19 cellular contexts compared by ENCODE assay signal in genomic region chr20:9506964-9507369, GRCh38. TPM values are rescaled to one million over a fixed set of nuclear protein-coding genes. Genes with fewer than 3 reads are reported as not detected.
DNase-seq lines count a peak whose midpoint lies in the region; ATAC-seq and TF ChIP-seq lines count a peak whose summit lies in the region.
"Had no signal": no experiment of that assay in that cellular context is flagged by ENCODE, and none has a peak within 500 bp of the region (broad histone marks: within the 10 kb centered on the region; RNA-seq: fewer than 3 reads in every experiment).

No MANE protein-coding gene starts in this region.

- TF ChIP-seq CTCF in lower lobe of right lung (IDR thresholded peaks at IDR 0.05), result no peak
- TF ChIP-seq CTCF in uterus (IDR thresholded peaks at IDR 0.05), result no peak
- TF ChIP-seq CTCF in Caco-2 (IDR thresholded peaks at IDR 0.05; ENCODE audit: insufficient read depth in 1 of 2, low read depth in 1 of 2, low read length in 1 of 2, severe bottlenecking in 1 of 2, unreplicated experiment in 1 of 2), result no peak

- peaks cover 12% of the 10 kb centered on the region for H3K4me1 ChIP-seq in lower lobe of right lung
- no peaks in the 10 kb centered on the region for H3K4me1 ChIP-seq in aorta (ENCODE audit: control insufficient read depth in 1 of 2, insufficient read depth in 2 of 2, low read length in 2 of 2)
- H3K4me1 ChIP-seq in uterus, result no peaks in the 10 kb centered on the region
- no peaks in the 10 kb centered on the region for H3K4me1 ChIP-seq in Caco-2

- WGBS in aorta, 2 donors, result 6 to 9% methylated on average over 31 of the region's 31 CpGs

- DNase-seq in left ventricle myocardium superior (peak; percentile 31), cardiac septum (ENCODE audit: low spot score) (no peak), ecto neural progenitor cell (ENCODE audit: low spot score) (peak; percentile 57), lower lobe of right lung (no peak), aorta (peak in 1 of 2 donors; percentile 79), uterus (no peak), Caco-2 (no peak)
- DNase-seq: activated CD8-positive, alpha-beta memory T cell treated with anti-CD3 and anti-CD28 coated beads, Interleukin-2, amount 10 ng/mL, durations not matched to agents 7 days and 5 days; activated gamma-delta T cell treated with Interleukin-2 at 50 U/mL for 16 hours; DMS153; NCI-H187 treated with DMSO at 0.1 percent for 48 hours; stomach; WERI-Rb-1 had no signal

- H3K27ac Mint-ChIP-seq in Caco-2 (ENCODE audit: unreplicated experiment), result no peak overlapping the region
- H3K27ac Mint-ChIP-seq: activated CD8-positive, alpha-beta memory T cell treated with anti-CD3 and anti-CD28 coated beads, Interleukin-2, amount 10 ng/mL, durations not matched to agents 7 days and 5 days had no signal

- no peak overlapping the region for H3K4me3 Mint-ChIP-seq in Caco-2 (ENCODE audit: unreplicated experiment)
- H3K4me3 Mint-ChIP-seq: activated CD8-positive, alpha-beta memory T cell treated with anti-CD3 and anti-CD28 coated beads, Interleukin-2, amount 10 ng/mL, durations not matched to agents 7 days and 5 days; neural crest cell had no signal

- no peak for ATAC-seq in left ventricle myocardium superior
- ATAC-seq in lower lobe of right lung, result no peak
- peak; percentile 21 for ATAC-seq in aorta (ENCODE audit: low FRiP score)
- ATAC-seq in HG03521 (IDR thresholded peaks at IDR 0.05; ENCODE audit: unreplicated experiment), result no peak
- ATAC-seq: activated CD8-positive, alpha-beta memory T cell treated with anti-CD3 and anti-CD28 coated beads, Interleukin-2, amount 10 ng/mL, durations not matched to agents 7 days and 5 days had no signal

- H3K36me3 ChIP-seq in lower lobe of right lung, result no peaks in the 10 kb centered on the region
- no peaks in the 10 kb centered on the region for H3K36me3 ChIP-seq in aorta (ENCODE audit: control insufficient read depth in 1 of 2, insufficient read depth in 2 of 2, low read length in 1 of 2)
- no peaks in the 10 kb centered on the region for H3K36me3 ChIP-seq in uterus
- no peaks in the 10 kb centered on the region for H3K36me3 ChIP-seq in Caco-2 (ENCODE audit: control insufficient read depth, insufficient read depth, low read length)
- H3K36me3 ChIP-seq: cardiac muscle cell, stomach, WERI-Rb-1 had no signal

- BruUV-seq in Caco-2 (replicated peaks; lab: Mats Ljungman, UMichigan), result no TSS peak

- H3K27me3 ChIP-seq in lower lobe of right lung (ENCODE audit: low read depth) (peaks cover 61% of the 10 kb centered on the region), aorta (ENCODE audit: control insufficient read depth in 1 of 2, insufficient read depth in 2 of 2, low read length in 1 of 2) (no peaks in the 10 kb centered on the region), uterus (peaks cover 0 to 2% of the 10 kb centered on the region in 2 donors), Caco-2 (replicated peaks; ENCODE audit: control insufficient read depth, insufficient read depth, low read length) (no peaks in the 10 kb centered on the region; the same call in 1 of the 2 replicates)

- intact Hi-C loops in left ventricle myocardium superior (cut with micrococcal nuclease) (no loop called here), cardiac septum (cut with DNase I) (no loop called here), lower lobe of right lung (cut with DNase I) (no loop called here), aorta (cut with DNase I) (no loop called here), uterus (cut with DNase I; ENCODE audit: low total_unique reads) (no loop called here), Caco-2 (cut with micrococcal nuclease; ENCODE audit: unreplicated experiment) (no loop called here)

- no peaks in the 10 kb centered on the region for H3K9me3 ChIP-seq in lower lobe of right lung
- no peaks in the 10 kb centered on the region for H3K9me3 ChIP-seq in aorta (ENCODE audit: control insufficient read depth, low read length)
- no peaks in the 10 kb centered on the region for H3K9me3 ChIP-seq in uterus
- no peaks in the 10 kb centered on the region for H3K9me3 ChIP-seq in Caco-2
- H3K9me3 ChIP-seq: stomach had no signal

- no peaks in the 10 kb centered on the region for H3K4me1 Mint-ChIP-seq in Caco-2 (ENCODE audit: low read depth, unreplicated experiment)
- H3K4me1 Mint-ChIP-seq: activated CD8-positive, alpha-beta memory T cell treated with anti-CD3 and anti-CD28 coated beads, Interleukin-2, amount 10 ng/mL, durations not matched to agents 7 days and 5 days; neural crest cell had no signal

- H3K36me3 Mint-ChIP-seq in Caco-2 (ENCODE audit: insufficient read depth, unreplicated experiment), result no peaks in the 10 kb centered on the region
- H3K36me3 Mint-ChIP-seq: activated CD8-positive, alpha-beta memory T cell treated with anti-CD3 and anti-CD28 coated beads, Interleukin-2, amount 10 ng/mL, durations not matched to agents 7 days and 5 days had no signal

- CTCF ChIA-PET in Caco-2 (lab: Charles Lee), result no interaction called here

- H3K27ac ChIP-seq in lower lobe of right lung (no peak overlapping the region), aorta (ENCODE audit: low read depth in 1 of 2, low read length in 2 of 2) (no peak overlapping the region), uterus (no peak overlapping the region)
- H3K27ac ChIP-seq: cardiac muscle cell, HL-60, stomach, WERI-Rb-1 had no signal

- no peak for TF ChIP-seq POLR2A in uterus (IDR thresholded peaks at IDR 0.05)

- H3K4me3 ChIP-seq in lower lobe of right lung (peak overlapping the region; percentile 17), aorta (ENCODE audit: low read length in 2 of 2) (no peak overlapping the region), uterus (no peak overlapping the region), Caco-2 (ENCODE audit: low read depth, low read length) (no peak overlapping the region)
- H3K4me3 ChIP-seq: cardiac muscle cell, lung had no signal

- POLR2A ChIA-PET in Caco-2 (lab: Charles Lee), result no interaction called here

- H3K27me3 Mint-ChIP-seq in Caco-2 (ENCODE audit: insufficient read depth, unreplicated experiment), result peaks cover 7% of the 10 kb centered on the region

- no peaks in the 10 kb centered on the region for H3K9me3 Mint-ChIP-seq in Caco-2 (ENCODE audit: unreplicated experiment)
- H3K9me3 Mint-ChIP-seq: neural crest cell had no signal

RNA-seq across cellular contexts. Expression of gene LAMP5, which starts 7.4 kb away (rescaled TPM):
- not detected for total RNA-seq in left ventricle myocardium superior
- 0.22 TPM for total RNA-seq in cardiac septum
- total RNA-seq in lower lobe of right lung, result 0.41 TPM
- under 1 TPM; 0.16 to 0.18 TPM for total RNA-seq in aorta
- polyA plus RNA-seq in aorta, result under 1 TPM; 0.26 to 0.75 TPM
- total RNA-seq in uterus, result 1 to 10 TPM in 1 of 4 donors, under 1 TPM in 1, not detected in 2; 0.43 to 6.8 TPM
- total RNA-seq in Caco-2 (2022), result not detected in 2 replicates
- total RNA-seq: activated CD8-positive, alpha-beta memory T cell treated with anti-CD3 and anti-CD28 coated beads, Interleukin-2, amount 10 ng/mL, durations not matched to agents 7 days and 5 days; glomerular endothelial cell had no signal

Comparison
In these comparisons a context has a peak if more than half of its experiments do, and no peak if none do; other contexts are left out.
1. DNase-seq: peak in left ventricle myocardium superior (single experiment) and ecto neural progenitor cell (single experiment); none in cardiac septum (single experiment), lower lobe of right lung (single experiment), uterus (0 of 2) and Caco-2 (0 of 2).